23 cellular contexts compared by ENCODE assay signal in the genomic region with DNA sequence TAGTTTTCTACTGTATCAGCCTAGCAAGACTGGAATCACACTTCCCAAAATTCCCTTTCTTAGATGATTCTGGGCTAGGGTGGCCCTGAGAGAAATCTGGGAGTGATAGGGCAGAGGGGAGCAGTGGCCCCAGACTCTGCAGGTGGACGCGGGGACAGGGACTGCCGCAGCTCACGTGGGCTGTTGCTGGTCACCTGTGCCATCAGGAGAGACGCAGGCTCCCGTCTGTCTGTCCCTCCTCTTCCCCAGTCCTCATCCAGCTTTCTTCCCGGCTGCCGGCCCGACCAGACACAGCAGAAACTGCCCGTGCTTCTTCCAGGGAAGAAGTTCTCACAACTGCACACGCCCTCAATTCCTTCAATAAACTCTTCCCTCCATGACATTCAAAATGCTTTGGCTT.
DNase-seq lines count a peak whose midpoint lies in the region; ATAC-seq and TF ChIP-seq lines count a peak whose summit lies in the region.
"Had no signal": no experiment of that assay in that cellular context is flagged by ENCODE, and none has a peak within 500 bp of the region (broad histone marks: within the 10 kb centered on the region; RNA-seq: fewer than 3 reads in every experiment).

No MANE protein-coding gene starts in this region.

- H3K36me3 ChIP-seq in naive thymus-derived CD4-positive, alpha-beta T cell (ENCODE audit: control insufficient read depth in 2 of 3, insufficient read depth in 3 of 3, low read length in 3 of 3) = no peaks in the 10 kb centered on the region
- H3K36me3 ChIP-seq in gastroesophageal sphincter = peaks cover 0 to 51% of the 10 kb centered on the region in 2 donors
- H3K36me3 ChIP-seq: prostate gland had no signal

- intact Hi-C loops in CD4-positive, alpha-beta T cell (cut with DNase I, micrococcal nuclease) = loop anchor here in 1 of 2 experiments (5.0 to 10.0 kb wide), 2 partner anchors 46 to 582 kb away; no protein-coding TSS in a partner anchor
- intact Hi-C loops in naive thymus-derived CD4-positive, alpha-beta T cell (cut with micrococcal nuclease) = loop anchor here in 1 of 2 donors (10.0 kb wide), 1 partner anchor 98 kb away; no protein-coding TSS in a partner anchor

- H3K4me3 ChIP-seq in naive thymus-derived CD4-positive, alpha-beta T cell (ENCODE audit: low read length) = no peak overlapping the region
- no peak overlapping the region for H3K4me3 ChIP-seq in gastroesophageal sphincter
- H3K4me3 ChIP-seq: coronary artery, heart left ventricle, prostate gland, SK-N-MC, tibial nerve had no signal

- TF ChIP-seq CTCF in CD4-positive, alpha-beta T cell (IDR thresholded peaks at IDR 0.05) = no peak
- no peak for TF ChIP-seq CTCF in gastroesophageal sphincter (IDR thresholded peaks at IDR 0.05)

- no peaks in the 10 kb centered on the region for H3K9me3 ChIP-seq in CD4-positive, alpha-beta T cell (ENCODE audit: control insufficient read depth, low read length)
- H3K9me3 ChIP-seq in naive thymus-derived CD4-positive, alpha-beta T cell (ENCODE audit: control insufficient read depth in 2 of 3, low read length in 3 of 3) = no peaks in the 10 kb centered on the region
- no peaks in the 10 kb centered on the region for H3K9me3 ChIP-seq in gastroesophageal sphincter
- H3K9me3 ChIP-seq: heart left ventricle, neutrophil, prostate gland, tibial nerve had no signal

- 94 to 100% methylated on average over 3 to 10 of the region's 11 CpGs for WGBS in gastroesophageal sphincter (ENCODE audit: low coverage in 1 of 2), 2 donors

- H3K27ac Mint-ChIP-seq in activated CD4-positive, alpha-beta T cell treated with anti-CD3 and anti-CD28 coated beads, Interleukin-2, amount 10 ng/mL, durations not matched to agents 7 days and 5 days = peak overlapping the region; percentile 95
- peak overlapping the region; percentile 93 for H3K27ac Mint-ChIP-seq in CD4-positive, alpha-beta T cell
- H3K27ac Mint-ChIP-seq in activated T-helper 17 cell treated with anti-CD3 and anti-CD28 coated beads, Interleukin-2, amount 50 U/mL, for 72 hours = peak overlapping the region; percentile 89
- H3K27ac Mint-ChIP-seq in naive thymus-derived CD4-positive, alpha-beta T cell = peak overlapping the region; percentile 20 to 98 (median 94)
- H3K27ac Mint-ChIP-seq: activated CD8-positive, alpha-beta memory T cell treated with anti-CD3 and anti-CD28 coated beads, Interleukin-2, amount 10 ng/mL, durations not matched to agents 7 days and 5 days; B cell had no signal

- POLR2A ChIA-PET in activated CD4-positive, alpha-beta T cell treated with anti-CD3 and anti-CD28 coated beads, Interleukin-2, amount 10 ng/mL, durations not matched to agents 7 days and 5 days (lab: Charles Lee) = no interaction called here
- POLR2A ChIA-PET in CD4-positive, alpha-beta T cell (lab: Charles Lee) = no interaction called here
- POLR2A ChIA-PET in naive thymus-derived CD4-positive, alpha-beta T cell (lab: Charles Lee) = interaction anchor here (0.8 to 2.5 kb wide), 2 partner anchors 11 to 85 kb away, joined by 4 to 24 read pairs; partner anchors contain the start of gene AFAP1

- no peak for ATAC-seq in CD4-positive, alpha-beta T cell (ENCODE audit: poor library complexity)
- no peak for ATAC-seq in activated T-helper 17 cell treated with anti-CD3 and anti-CD28 coated beads, Interleukin-2, amount 50 U/mL, for 72 hours (replicated peaks)
- no peak for ATAC-seq in naive thymus-derived CD4-positive, alpha-beta T cell
- no peak for ATAC-seq in HG03159 (IDR thresholded peaks at IDR 0.05; ENCODE audit: unreplicated experiment)
- no peak for ATAC-seq in gastroesophageal sphincter
- ATAC-seq: activated CD8-positive, alpha-beta memory T cell treated with anti-CD3 and anti-CD28 coated beads, Interleukin-2, amount 10 ng/mL, durations not matched to agents 7 days and 5 days had no signal

- H3K4me3 Mint-ChIP-seq in activated CD4-positive, alpha-beta T cell treated with anti-CD3 and anti-CD28 coated beads, Interleukin-2, amount 10 ng/mL, durations not matched to agents 7 days and 5 days = no peak overlapping the region
- no peak overlapping the region for H3K4me3 Mint-ChIP-seq in CD4-positive, alpha-beta T cell
- H3K4me3 Mint-ChIP-seq in activated T-helper 17 cell treated with anti-CD3 and anti-CD28 coated beads, Interleukin-2, amount 50 U/mL, for 72 hours = peak overlapping the region; percentile 69
- H3K4me3 Mint-ChIP-seq in naive thymus-derived CD4-positive, alpha-beta T cell = peak overlapping the region in 6 of 10 donors; percentile 38 to 77 (median 73)
- H3K4me3 Mint-ChIP-seq: activated CD8-positive, alpha-beta memory T cell treated with anti-CD3 and anti-CD28 coated beads, Interleukin-2, amount 10 ng/mL, durations not matched to agents 7 days and 5 days; B cell had no signal

- peaks cover 29 to 65% of the 10 kb centered on the region in 2 donors for H3K4me1 ChIP-seq in naive thymus-derived CD4-positive, alpha-beta T cell (ENCODE audit: control insufficient read depth in 2 of 2, insufficient read depth in 2 of 2, low read length in 2 of 2)
- peaks cover 3 to 77% (median 11%) of the 10 kb centered on the region in 3 donors for H3K4me1 ChIP-seq in gastroesophageal sphincter
- H3K4me1 ChIP-seq: prostate gland had no signal

- TF ChIP-seq POLR2A in gastroesophageal sphincter (IDR thresholded peaks at IDR 0.05) = no peak

- no peak overlapping the region for H3K27ac ChIP-seq in CD4-positive, alpha-beta T cell (ENCODE audit: low read depth, low read length)
- H3K27ac ChIP-seq in naive thymus-derived CD4-positive, alpha-beta T cell (ENCODE audit: low read depth, low read length) = peak overlapping the region; percentile 68
- peak overlapping the region in 1 of 4 donors; percentile 26 for H3K27ac ChIP-seq in gastroesophageal sphincter
- H3K27ac ChIP-seq: neutrophil, prostate gland, SK-N-MC had no signal

- DNase-seq in activated CD4-positive, alpha-beta T cell treated with anti-CD3 and anti-CD28 coated beads, Interleukin-2, amount 10 ng/mL, durations not matched to agents 7 days and 5 days = no peak
- DNase-seq in activated CD4-positive, alpha-beta T cell treated with anti-CD3 and anti-CD28 coated beads, Interleukin-2, amount 50 U/mL, for 48 hours = no peak
- no peak for DNase-seq in CD4-positive, alpha-beta T cell
- DNase-seq in naive thymus-derived CD4-positive, alpha-beta T cell = no peak
- no peak for DNase-seq in NCI-H128 (lab: John Stamatoyannopoulos, UW; ENCODE audit: unreplicated experiment)
- DNase-seq: activated CD8-positive, alpha-beta memory T cell treated with anti-CD3 and anti-CD28 coated beads, Interleukin-2, amount 10 ng/mL, durations not matched to agents 7 days and 5 days; DMS53; H7; NCI-H1417 treated with DMSO at 0.1 percent for 48 hours; NCI-H2081; NCI-H526; NK-92 treated with Interleukin-12 subunit alpha and Interleukin-12 subunit beta, amount 100 ng/mL, for 24 hours; stimulated activated CD4-positive, alpha-beta T cell treated with anti-CD3 and anti-CD28 coated beads, Interleukin-4, amount 100 ng/mL, for 1 hour had no signal

- CTCF ChIA-PET in activated CD4-positive, alpha-beta T cell treated with anti-CD3 and anti-CD28 coated beads, Interleukin-2, amount 10 ng/mL, durations not matched to agents 7 days and 5 days (lab: Charles Lee) = interaction anchor here (0.7 kb wide), 1 partner anchor 39 kb away, joined by 3 read pairs; no protein-coding TSS in a partner anchor
- CTCF ChIA-PET in CD4-positive, alpha-beta T cell (lab: Charles Lee) = interaction anchor here (1.3 kb wide), 1 partner anchor 22 kb away, joined by 6 read pairs; no protein-coding TSS in a partner anchor
- CTCF ChIA-PET in naive thymus-derived CD4-positive, alpha-beta T cell (lab: Charles Lee) = interaction anchor here (0.6 kb wide), 1 partner anchor 49 kb away, joined by 4 read pairs; no protein-coding TSS in a partner anchor

- H3K36me3 Mint-ChIP-seq in activated CD4-positive, alpha-beta T cell treated with anti-CD3 and anti-CD28 coated beads, Interleukin-2, amount 10 ng/mL, durations not matched to agents 7 days and 5 days (ENCODE audit: low read depth) = peaks cover 13% of the 10 kb centered on the region
- peaks cover 21% of the 10 kb centered on the region for H3K36me3 Mint-ChIP-seq in CD4-positive, alpha-beta T cell (ENCODE audit: low read depth)
- H3K36me3 Mint-ChIP-seq in activated T-helper 17 cell treated with anti-CD3 and anti-CD28 coated beads, Interleukin-2, amount 50 U/mL, for 72 hours (ENCODE audit: low read depth) = peaks cover 29% of the 10 kb centered on the region
- H3K36me3 Mint-ChIP-seq in naive thymus-derived CD4-positive, alpha-beta T cell = peaks cover 0 to 58% (median 26%) of the 10 kb centered on the region in 5 donors

- H3K27me3 Mint-ChIP-seq in activated CD4-positive, alpha-beta T cell treated with anti-CD3 and anti-CD28 coated beads, Interleukin-2, amount 10 ng/mL, durations not matched to agents 7 days and 5 days = no peaks in the 10 kb centered on the region
- no peaks in the 10 kb centered on the region for H3K27me3 Mint-ChIP-seq in CD4-positive, alpha-beta T cell
- H3K27me3 Mint-ChIP-seq in activated T-helper 17 cell treated with anti-CD3 and anti-CD28 coated beads, Interleukin-2, amount 50 U/mL, for 72 hours = no peaks in the 10 kb centered on the region
- H3K27me3 Mint-ChIP-seq in naive thymus-derived CD4-positive, alpha-beta T cell = no peaks in the 10 kb centered on the region

- no peaks in the 10 kb centered on the region for H3K9me3 Mint-ChIP-seq in activated CD4-positive, alpha-beta T cell treated with anti-CD3 and anti-CD28 coated beads, Interleukin-2, amount 10 ng/mL, durations not matched to agents 7 days and 5 days
- no peaks in the 10 kb centered on the region for H3K9me3 Mint-ChIP-seq in CD4-positive, alpha-beta T cell
- no peaks in the 10 kb centered on the region for H3K9me3 Mint-ChIP-seq in activated T-helper 17 cell treated with anti-CD3 and anti-CD28 coated beads, Interleukin-2, amount 50 U/mL, for 72 hours
- no peaks in the 10 kb centered on the region for H3K9me3 Mint-ChIP-seq in naive thymus-derived CD4-positive, alpha-beta T cell

- no peak for TF ChIP-seq EP300 in gastroesophageal sphincter (IDR thresholded peaks at IDR 0.05)

- no peaks in the 10 kb centered on the region for H3K27me3 ChIP-seq in CD4-positive, alpha-beta T cell (ENCODE audit: control insufficient read depth, insufficient read depth, low read length)
- no peaks in the 10 kb centered on the region for H3K27me3 ChIP-seq in naive thymus-derived CD4-positive, alpha-beta T cell (ENCODE audit: control insufficient read depth in 2 of 2, insufficient read depth in 2 of 2, low read length in 2 of 2)
- no peaks in the 10 kb centered on the region for H3K27me3 ChIP-seq in gastroesophageal sphincter
- H3K27me3 ChIP-seq: heart left ventricle, neutrophil, tibial nerve had no signal

- peaks cover 80% of the 10 kb centered on the region for H3K4me1 Mint-ChIP-seq in activated CD4-positive, alpha-beta T cell treated with anti-CD3 and anti-CD28 coated beads, Interleukin-2, amount 10 ng/mL, durations not matched to agents 7 days and 5 days
- peaks cover 78% of the 10 kb centered on the region for H3K4me1 Mint-ChIP-seq in CD4-positive, alpha-beta T cell (ENCODE audit: low read depth)
- peaks cover 76% of the 10 kb centered on the region for H3K4me1 Mint-ChIP-seq in activated T-helper 17 cell treated with anti-CD3 and anti-CD28 coated beads, Interleukin-2, amount 50 U/mL, for 72 hours
- peaks cover 33 to 100% (median 94%) of the 10 kb centered on the region in 7 donors for H3K4me1 Mint-ChIP-seq in naive thymus-derived CD4-positive, alpha-beta T cell
- H3K4me1 Mint-ChIP-seq: B cell had no signal

Comparison
In these comparisons a context has a peak if more than half of its experiments do, and no peak if none do; other contexts are left out.
1. H3K4me3 Mint-ChIP-seq: peak in activated T-helper 17 cell treated with anti-CD3 and anti-CD28 coated beads, Interleukin-2, amount 50 U/mL, for 72 hours (single experiment) and naive thymus-derived CD4-positive, alpha-beta T cell (6 of 10); none in activated CD4-positive, alpha-beta T cell treated with anti-CD3 and anti-CD28 coated beads, Interleukin-2, amount 10 ng/mL, durations not matched to agents 7 days and 5 days (single experiment) and CD4-positive, alpha-beta T cell (single experiment).
2. Peak in every context shown above with its lines, with median percentiles within 50 percentile points of each other: H3K27ac Mint-ChIP-seq.